Comparison of ENCODE assay signal across 21 cellular contexts in the genomic region with DNA sequence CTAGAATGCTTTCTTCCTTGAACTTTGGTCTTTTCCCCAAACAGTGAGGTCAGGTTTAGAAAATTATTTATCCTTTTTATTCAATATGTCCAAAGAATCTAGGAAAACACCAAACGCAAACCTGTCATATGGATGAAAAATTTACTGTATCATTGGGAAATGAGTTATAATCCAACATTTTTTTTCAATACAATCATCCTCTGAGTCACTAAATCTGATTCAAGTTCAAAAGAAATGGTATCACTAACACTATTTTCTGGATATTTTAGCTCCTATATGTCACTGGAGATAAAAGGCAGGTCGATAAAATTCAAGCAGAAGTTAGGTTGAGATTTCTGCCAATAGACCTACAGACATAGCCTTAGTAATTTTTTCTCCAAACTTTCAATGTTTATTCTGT.
"Had no signal": no experiment of that assay in that cellular context is flagged by ENCODE, and none has a peak within 500 bp of the region (broad histone marks: within the 10 kb centered on the region; RNA-seq: fewer than 3 reads in every experiment).

No MANE protein-coding gene starts in this region.

- H3K4me3 ChIP-seq: ascending aorta, SK-N-MC had no signal

- ATAC-seq: activated CD4-positive, CD25-positive, alpha-beta regulatory T cell treated with anti-CD3 and anti-CD28 coated beads, Interleukin-2, amount 50 U/mL, for 24 hours; activated CD8-positive, alpha-beta T cell treated with anti-CD3 and anti-CD28 coated beads for 36 hours; activated T-cell treated with anti-CD3 and anti-CD28 coated beads, Interleukin-2, amount 50 U/mL, for 72 hours; Panc1; Right ventricle myocardium inferior had no signal

- DNase-seq: activated CD4-positive, alpha-beta T cell treated with anti-CD3 and anti-CD28 coated beads for 4 hours; activated CD8-positive, alpha-beta memory T cell treated with anti-CD3 and anti-CD28 coated beads, Interleukin-2, amount 50 U/mL, for 4 hours; activated CD8-positive, alpha-beta T cell treated with anti-CD3 and anti-CD28 coated beads for 36 hours; activated naive CD4-positive, alpha-beta T cell treated with anti-CD3 and anti-CD28 coated beads, Interleukin-2, amount 50 U/mL, for 16 hours; activated naive CD8-positive, alpha-beta T cell treated with anti-CD3 and anti-CD28 coated beads, Interleukin-2, amount 10 ng/mL, durations not matched to agents 7 days and 5 days; activated T-cell treated with anti-CD3 and anti-CD28 coated beads, Interleukin-2, amount 50 U/mL, for 72 hours; Karpas-422; NCI-H1048; NCI-H146; NCI-H187 treated with DMSO at 0.1 percent for 48 hours; NCI-H2081 treated with DMSO at 0.1 percent for 48 hours; NCI-H446 treated with DMSO at 0.1 percent for 48 hours; NCI-H524 treated with DMSO at 0.1 percent for 48 hours; NCI-H774; OCI-M1; RPMI8226 had no signal
